In the genomic region with DNA sequence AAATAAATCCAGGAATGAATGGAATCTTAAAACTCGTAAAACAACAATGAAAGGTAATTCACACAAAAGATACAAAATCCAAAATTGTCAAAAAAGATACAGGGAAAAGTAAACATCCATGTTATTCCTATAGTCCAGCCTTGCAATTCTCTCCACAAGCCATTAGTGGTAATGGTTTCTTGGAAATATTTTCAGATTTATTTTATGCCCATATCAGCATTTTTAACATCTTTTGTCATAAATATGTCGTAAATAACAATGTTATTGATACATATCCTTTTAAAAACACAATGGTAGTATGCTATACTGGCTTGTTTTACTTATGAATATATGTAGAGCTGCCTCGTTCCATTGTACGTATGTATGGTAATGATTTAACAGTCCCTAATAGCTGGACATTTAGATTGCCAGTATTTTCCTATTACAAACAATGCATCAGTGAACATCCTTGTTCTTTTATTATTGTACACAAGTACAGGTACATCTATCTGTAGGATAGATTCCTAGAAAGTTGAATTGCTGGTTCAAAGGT, we compare ENCODE assay signal across 8 cellular contexts. TPM values are rescaled to one million over a fixed set of nuclear protein-coding genes. Genes with fewer than 3 reads are reported as not detected.
A peak's percentile ranks its signal among the peaks of the same experiment; 100 is the strongest.
DNase-seq lines count a peak whose midpoint lies in the region; ATAC-seq and TF ChIP-seq lines count a peak whose summit lies in the region.

No MANE protein-coding gene starts in this region.

- H3K9me3 Mint-ChIP-seq in activated naive CD4-positive, alpha-beta T cell treated with anti-CD3 and anti-CD28 coated beads, Interleukin-2, amount 50 U/mL, for 24 hours = no peaks in the 10 kb centered on the region
- peaks cover 4% of the 10 kb centered on the region for H3K9me3 Mint-ChIP-seq in memory B cell

- ATAC-seq in memory B cell (ENCODE audit: low read depth) = no peak
- no peak for ATAC-seq in upper lobe of right lung

- in situ Hi-C loops in astrocyte of the cerebellum (cut with HindIII; ENCODE audit: low sequenced_read_pairs) = loop anchor here (25.0 kb wide), 1 partner anchor 186 kb away; no protein-coding TSS in a partner anchor

- H3K27ac ChIP-seq in upper lobe of right lung = peak overlapping the region; percentile 99

- peaks cover 34% of the 10 kb centered on the region for H3K4me1 Mint-ChIP-seq in activated naive CD4-positive, alpha-beta T cell treated with anti-CD3 and anti-CD28 coated beads, Interleukin-2, amount 50 U/mL, for 24 hours
- H3K4me1 Mint-ChIP-seq in memory B cell = peaks cover 17% of the 10 kb centered on the region

- H3K4me3 ChIP-seq in astrocyte of the cerebellum (ENCODE audit: low read depth, low read length) (peak overlapping the region; percentile 69), upper lobe of right lung (peak overlapping the region; percentile 88)

- H3K27me3 Mint-ChIP-seq in activated naive CD4-positive, alpha-beta T cell treated with anti-CD3 and anti-CD28 coated beads, Interleukin-2, amount 50 U/mL, for 24 hours = no peaks in the 10 kb centered on the region
- peaks cover 2% of the 10 kb centered on the region for H3K27me3 Mint-ChIP-seq in memory B cell

- peak overlapping the region; percentile 99 for H3K27ac Mint-ChIP-seq in activated naive CD4-positive, alpha-beta T cell treated with anti-CD3 and anti-CD28 coated beads, Interleukin-2, amount 50 U/mL, for 24 hours
- H3K27ac Mint-ChIP-seq in memory B cell = peak overlapping the region; percentile 99

- H3K36me3 ChIP-seq in upper lobe of right lung = no peaks in the 10 kb centered on the region

- DNase-seq in activated naive CD4-positive, alpha-beta T cell (lab: John Stamatoyannopoulos, UW) = no peak
- DNase-seq in astrocyte of the cerebellum (ENCODE audit: low read depth) = no peak
- DNase-seq in memory B cell (ENCODE audit: low spot score in 2 of 2) = no peak
- no peak for DNase-seq in upper lobe of right lung
- DNase-seq in RPMI8226 = no peak
- DNase-seq in OCI-M1 (lab: John Stamatoyannopoulos, UW) = no peak
- no peak for DNase-seq in LoVo (ENCODE audit: low spot score)

- peak overlapping the region; percentile 97 for H3K4me3 Mint-ChIP-seq in activated naive CD4-positive, alpha-beta T cell treated with anti-CD3 and anti-CD28 coated beads, Interleukin-2, amount 50 U/mL, for 24 hours
- peak overlapping the region; percentile 87 for H3K4me3 Mint-ChIP-seq in memory B cell

- H3K36me3 Mint-ChIP-seq in activated naive CD4-positive, alpha-beta T cell treated with anti-CD3 and anti-CD28 coated beads, Interleukin-2, amount 50 U/mL, for 24 hours = no peaks in the 10 kb centered on the region
- H3K36me3 Mint-ChIP-seq in memory B cell = no peaks in the 10 kb centered on the region

- TF ChIP-seq CTCF in astrocyte of the cerebellum (IDR thresholded peaks at IDR 0.05; ENCODE audit: low read depth, low read length, missing control alignments) = no peak
- TF ChIP-seq CTCF in upper lobe of right lung (IDR thresholded peaks at IDR 0.05) = no peak

- H3K9me3 ChIP-seq in upper lobe of right lung = no peaks in the 10 kb centered on the region

- intact Hi-C loops in upper lobe of right lung (cut with DNase I) = no loop called here

- no peaks in the 10 kb centered on the region for H3K27me3 ChIP-seq in upper lobe of right lung

- H3K4me1 ChIP-seq in upper lobe of right lung = peaks cover 28% of the 10 kb centered on the region

RNA-seq across cellular contexts. Expression of gene DNTTIP2, which starts 30.6 kb away (rescaled TPM):
- 49.0 TPM for total RNA-seq in upper lobe of right lung
